9 cellular contexts compared by ENCODE assay signal in genomic region chr5:14268236-14268701, GRCh38.
DNase-seq lines count a peak whose midpoint lies in the region; FAIRE-seq and TF ChIP-seq lines count a peak whose summit lies in the region.
"Had no signal": no experiment of that assay in that cellular context is flagged by ENCODE, and none has a peak within 500 bp of the region (broad histone marks: within the 10 kb centered on the region; RNA-seq: fewer than 3 reads in every experiment).

No MANE protein-coding gene starts in this region.

- FAIRE-seq in frontal cortex (lab: Jason Lieb, UNC) = no peak

- CTCF ChIA-PET in AG04450 (lab: Charles Lee) = interaction anchor here (1.1 kb wide), 1 partner anchor 11 kb away, joined by 3 read pairs; no protein-coding TSS in a partner anchor

- POLR2A ChIA-PET in AG04450 (lab: Yijun Ruan, JAX) = interaction anchor here (0.5 to 1.6 kb wide), 2 partner anchors 23 to 215 kb away, joined by 3 to 5 read pairs; no protein-coding TSS in a partner anchor

- DNase-seq in AG04450 (ENCODE audit: low read depth, low spot score) (no peak), breast epithelium (ENCODE audit: low spot score in 2 of 2) (no peak), lung microvascular endothelial cell (ENCODE audit: low read depth in 2 of 2) (peak; percentile 63 to 87), NCI-H1417 (lab: John Stamatoyannopoulos, UW) (no peak), frontal cortex (ENCODE audit: low spot score in 2 of 2) (no peak), NCI-H446 treated with DMSO at 0.1 percent for 48 hours (lab: John Stamatoyannopoulos, UW) (no peak), NCI-H1694 treated with DMSO at 0.1 percent for 48 hours (lab: John Stamatoyannopoulos, UW) (no peak)
- DNase-seq: DND-41 had no signal

- TF ChIP-seq CTCF in AG04450 (IDR thresholded peaks at IDR 0.05; ENCODE audit: low read depth, low read length) = no peak
- no peak for TF ChIP-seq CTCF in breast epithelium (IDR thresholded peaks at IDR 0.05)

- H3K27ac ChIP-seq in AG04450 (ENCODE audit: low read depth, low read length) (peak overlapping the region; percentile 63), HUES6 (ENCODE audit: low read depth, low read length) (peak overlapping the region; percentile 83), breast epithelium (peak overlapping the region; percentile 50 to 52)

- H3K36me3 ChIP-seq in HUES6 (ENCODE audit: control insufficient read depth, insufficient read depth, low read length) (peaks cover 6% of the 10 kb centered on the region; the same call in 1 of the 2 replicates), breast epithelium (no peaks in the 10 kb centered on the region)

- peak overlapping the region; percentile 57 for H3K9ac ChIP-seq in HUES6 (ENCODE audit: low read length)

- H3K4me1 ChIP-seq in HUES6 (ENCODE audit: control insufficient read depth, insufficient read depth, low read length) = peaks cover 71% of the 10 kb centered on the region
- H3K4me1 ChIP-seq in breast epithelium = peaks cover 0 to 11% of the 10 kb centered on the region in 2 donors

- H3K4me3 ChIP-seq in AG04450 (ENCODE audit: low read depth, low read length) (no peak overlapping the region), HUES6 (ENCODE audit: low read depth, low read length) (peak overlapping the region; percentile 23; the same call in 1 of the 2 replicates), breast epithelium (no peak overlapping the region)

- intact Hi-C loops in breast epithelium (cut with DNase I; ENCODE audit: low total_unique reads) = no loop called here

- H3K9me3 ChIP-seq in AG04450 (ENCODE audit: control insufficient read depth, insufficient read depth, low read length) = no peaks in the 10 kb centered on the region
- no peaks in the 10 kb centered on the region for H3K9me3 ChIP-seq in HUES6 (ENCODE audit: control insufficient read depth, insufficient read depth, low read depth, low read length)
- H3K9me3 ChIP-seq in breast epithelium = no peaks in the 10 kb centered on the region

- TF ChIP-seq POLR2A in breast epithelium (IDR thresholded peaks at IDR 0.05) = no peak

- H3K27me3 ChIP-seq in AG04450 (ENCODE audit: control insufficient read depth, insufficient read depth, low read length) = no peaks in the 10 kb centered on the region
- H3K27me3 ChIP-seq in HUES6 (ENCODE audit: control insufficient read depth, insufficient read depth, low read length) = no peaks in the 10 kb centered on the region
- H3K27me3 ChIP-seq in breast epithelium = no peaks in the 10 kb centered on the region

Comparison
In these comparisons a context has a peak if more than half of its experiments do, and no peak if none do; other contexts are left out.
1. DNase-seq: peak in lung microvascular endothelial cell (2 of 2); none in AG04450 (single experiment), breast epithelium (0 of 2), NCI-H1417 (0 of 3), frontal cortex (0 of 2), NCI-H446 treated with DMSO at 0.1 percent for 48 hours (single experiment) and NCI-H1694 treated with DMSO at 0.1 percent for 48 hours (single experiment).
2. Peak in every context shown above with its lines, with median percentiles within 50 percentile points of each other: H3K27ac ChIP-seq.